In the genomic region with DNA sequence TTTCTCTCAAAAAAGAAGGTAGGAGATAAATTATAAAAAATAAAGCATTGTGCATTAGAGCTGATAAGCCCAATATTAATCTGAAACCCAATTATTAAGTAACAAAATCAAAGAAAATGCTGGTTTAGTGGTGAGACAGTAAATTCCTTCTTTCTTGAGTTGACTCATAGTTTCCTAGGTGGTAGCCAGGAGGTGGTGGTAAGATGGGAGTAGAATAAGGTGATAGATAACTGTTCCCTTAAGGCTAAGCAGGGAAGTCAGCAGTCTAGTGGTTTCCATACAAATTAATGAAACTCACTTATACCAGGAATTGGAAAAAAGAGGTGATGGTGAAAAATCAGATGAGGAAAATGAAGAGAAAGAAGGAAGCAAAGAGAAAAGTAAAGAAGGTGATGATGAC, we compare ENCODE assay signal across 24 cellular contexts. TPM values are rescaled to one million over a fixed set of nuclear protein-coding genes. Genes with fewer than 3 reads are reported as not detected.
"Had no signal": no experiment of that assay in that cellular context is flagged by ENCODE, and none has a peak within 500 bp of the region (broad histone marks: within the 10 kb centered on the region; RNA-seq: fewer than 3 reads in every experiment).

No MANE protein-coding gene starts in this region.

- H3K36me3 ChIP-seq: esophagus muscularis mucosa, gastroesophageal sphincter, heart left ventricle, lower lobe of right lung, prostate gland, right atrium auricular region, tibial artery had no signal

- H3K4me1 ChIP-seq: esophagus muscularis mucosa, gastroesophageal sphincter, heart left ventricle, lower lobe of right lung, prostate gland, right atrium auricular region, testis, tibial artery had no signal

- H3K27ac ChIP-seq: coronary artery, esophagus muscularis mucosa, gastroesophageal sphincter, heart left ventricle, lower lobe of right lung, prostate gland, right atrium auricular region, testis, tibial artery had no signal

- H3K9me3 ChIP-seq: esophagus muscularis mucosa, gastroesophageal sphincter, heart left ventricle, lower lobe of right lung, prostate gland, right atrium auricular region, testis, tibial artery had no signal

- DNase-seq: dermis blood vessel endothelial cell; effector memory CD4-positive, alpha-beta T cell; foreskin fibroblast; heart left ventricle; hippocampal formation; islet precursor cell; kidney glomerular epithelial cell; left ventricle myocardium superior; lower lobe of right lung; naive thymus-derived CD8-positive, alpha-beta T cell; nephron progenitor cell; nucleus accumbens; stimulated activated CD4-positive, alpha-beta T cell treated with anti-CD3 and anti-CD28 coated beads, Interleukin-4, amount 100 ng/mL, for 4 hours; stimulated activated naive CD8-positive, alpha-beta T cell treated with anti-CD3 and anti-CD28 coated beads, Interleukin-15, Interleukin-2, amounts not matched to agents 100 U/mL and 50 U/mL, for 24 hours; substantia nigra; testis; tibial artery had no signal

- H3K27me3 ChIP-seq: esophagus muscularis mucosa, gastroesophageal sphincter, heart left ventricle, right atrium auricular region, testis, tibial artery had no signal

- ATAC-seq: gastroesophageal sphincter; heart left ventricle; left ventricle myocardium superior; lower lobe of right lung; naive thymus-derived CD8-positive, alpha-beta T cell; sciatic nerve; stimulated activated memory B cell treated with anti-CD40 and anti-IgM and Interleukin-4, amounts not matched to agents 10 μg/mL and 1 μg/mL and 100 μg/mL, for 72 hours; stimulated activated naive CD8-positive, alpha-beta T cell treated with anti-CD3 and anti-CD28 coated beads, Interleukin-15, Interleukin-2, amounts not matched to agents 100 U/mL and 50 U/mL, for 24 hours had no signal

- H3K4me3 ChIP-seq: coronary artery, esophagus muscularis mucosa, gastroesophageal sphincter, heart left ventricle, lower lobe of right lung, prostate gland, right atrium auricular region, testis, tibial artery had no signal

RNA-seq across cellular contexts. Expression of a gene that starts 52.4 kb away (rescaled TPM):
- total RNA-seq: left ventricle myocardium superior had no signal
- polyA plus RNA-seq: heart left ventricle had no signal
